ENCODE assay signal across 10 cellular contexts in genomic region chr15:80615783-80616391, GRCh38.
A peak's percentile ranks its signal among the peaks of the same experiment; 100 is the strongest.
DNase-seq lines count a peak whose midpoint lies in the region; ATAC-seq and TF ChIP-seq lines count a peak whose summit lies in the region.
"Had no signal": no experiment of that assay in that cellular context is flagged by ENCODE, and none has a peak within 500 bp of the region (broad histone marks: within the 10 kb centered on the region; RNA-seq: fewer than 3 reads in every experiment).

No MANE protein-coding gene starts in this region.

- no peak overlapping the region for H3K27ac Mint-ChIP-seq in chondrocyte (ENCODE audit: unreplicated experiment)
- H3K27ac Mint-ChIP-seq: memory B cell had no signal

- in situ Hi-C loops in astrocyte of the spinal cord (cut with HindIII; ENCODE audit: low sequenced_read_pairs) (no loop called here), GM13977 (cut with MboI; ENCODE audit: low pct_unique_long_range_greater_than_20kb, low sequenced_read_pairs, unreplicated experiment) (no loop called here)

- TF ChIP-seq CTCF in AG09319 (IDR thresholded peaks at IDR 0.05; ENCODE audit: low read depth, low read length) (no peak), astrocyte of the spinal cord (IDR thresholded peaks at IDR 0.05; ENCODE audit: low read depth, low read length) (no peak), right lobe of liver (IDR thresholded peaks at IDR 0.05) (no peak), chondrocyte (IDR thresholded peaks at IDR 0.05) (no peak), GM13977 (IDR thresholded peaks at IDR 0.05; ENCODE audit: extremely low read depth, insufficient read depth, missing control alignments) (no peak)

- no peak overlapping the region for H3K27ac ChIP-seq in right lobe of liver

- H3K4me3 ChIP-seq in astrocyte of the spinal cord (ENCODE audit: low read depth, low read length) (no peak overlapping the region), right lobe of liver (no peak overlapping the region)

- peaks cover 0 to 8% (median 0%) of the 10 kb centered on the region in 4 donors for H3K4me1 ChIP-seq in right lobe of liver

- H3K27me3 ChIP-seq in right lobe of liver: no peaks in the 10 kb centered on the region

- WGBS in right lobe of liver (ENCODE audit: insufficient coverage, low coverage, low lambda C conversion rate, missing lambda C conversion rate): 6% methylated on average over 7 of the region's 14 CpGs

- no peaks in the 10 kb centered on the region for H3K36me3 Mint-ChIP-seq in chondrocyte (ENCODE audit: low read depth)
- H3K36me3 Mint-ChIP-seq: memory B cell had no signal

- TF ChIP-seq POLR2A in right lobe of liver (IDR thresholded peaks at IDR 0.05): no peak

- H3K36me3 ChIP-seq in right lobe of liver: no peaks in the 10 kb centered on the region

- no peak overlapping the region for H3K4me3 Mint-ChIP-seq in chondrocyte (ENCODE audit: unreplicated experiment)
- H3K4me3 Mint-ChIP-seq: activated T-cell treated with anti-CD3 and anti-CD28 coated beads, Interleukin-2, amount 50 U/mL, for 4 hours; memory B cell had no signal

- ATAC-seq in right lobe of liver: peak; percentile 71 to 86 (median 76)
- no peak for ATAC-seq in GM21717 (IDR thresholded peaks at IDR 0.05; ENCODE audit: unreplicated experiment)
- ATAC-seq: activated T-cell treated with anti-CD3 and anti-CD28 coated beads, Interleukin-2, amount 50 U/mL, for 4 hours had no signal

- H3K4me1 Mint-ChIP-seq in chondrocyte (ENCODE audit: low read depth): peaks cover 23% of the 10 kb centered on the region
- H3K4me1 Mint-ChIP-seq: memory B cell had no signal

- H3K9me3 ChIP-seq in right lobe of liver: no peaks in the 10 kb centered on the region

- DNase-seq in AG09319 (ENCODE audit: extremely low read depth, low read depth) (peak; percentile 43), NCI-H187 treated with DMSO at 0.1 percent for 48 hours (lab: John Stamatoyannopoulos, UW) (peak; percentile 87), astrocyte of the spinal cord (ENCODE audit: low read depth, low spot score) (peak; percentile 18), right lobe of liver (peak; percentile 53 to 72 (median 63)), chondrocyte (ENCODE audit: low spot score) (no peak), GM13977 (ENCODE audit: low spot score) (no peak), T-helper 1 cell (no peak)
- DNase-seq: activated T-cell treated with anti-CD3 and anti-CD28 coated beads, Interleukin-2, amount 50 U/mL, for 4 hours had no signal

- H3K9me3 Mint-ChIP-seq in chondrocyte (ENCODE audit: low read depth): no peaks in the 10 kb centered on the region
- H3K9me3 Mint-ChIP-seq: activated T-cell treated with anti-CD3 and anti-CD28 coated beads, Interleukin-2, amount 50 U/mL, for 4 hours had no signal

- no peaks in the 10 kb centered on the region for H3K27me3 Mint-ChIP-seq in chondrocyte (ENCODE audit: low read depth)

- intact Hi-C loops in right lobe of liver (cut with DNase I): no loop called here

Comparison
In these comparisons a context has a peak if more than half of its experiments do, and no peak if none do; other contexts are left out.
1. DNase-seq: peak in AG09319 (single experiment), NCI-H187 treated with DMSO at 0.1 percent for 48 hours (single experiment), astrocyte of the spinal cord (single experiment) and right lobe of liver (3 of 3); none in chondrocyte (single experiment), GM13977 (single experiment) and T-helper 1 cell (0 of 5).